In the genomic region with DNA sequence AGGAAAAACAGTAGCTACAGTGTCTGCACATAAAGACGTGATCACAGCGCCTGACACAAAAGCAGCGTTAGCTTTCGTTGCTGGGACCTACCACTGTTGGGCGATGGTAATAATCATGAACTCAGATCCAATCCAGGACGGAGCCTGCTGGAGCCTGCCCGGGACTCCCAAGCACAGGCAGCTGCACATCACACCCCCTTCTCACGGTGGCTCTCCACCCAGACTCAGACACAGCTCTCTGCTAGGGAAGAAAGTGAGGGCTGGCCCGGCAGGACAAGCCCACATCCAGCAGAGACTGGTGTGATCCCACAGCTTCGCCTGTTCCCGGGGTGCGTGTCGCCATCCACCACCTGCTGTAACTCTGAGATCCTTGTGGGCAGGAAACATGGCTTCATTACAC, we compare ENCODE assay signal across 2 cellular contexts.
TF ChIP-seq lines count a peak whose summit lies in the region.

No MANE protein-coding gene starts in this region.

TF ChIP-seq in GM23338, 12 proteins besides CTCF, POLR2A, EP300 and RAD21:
- TF ChIP-seq, protein P1, sequence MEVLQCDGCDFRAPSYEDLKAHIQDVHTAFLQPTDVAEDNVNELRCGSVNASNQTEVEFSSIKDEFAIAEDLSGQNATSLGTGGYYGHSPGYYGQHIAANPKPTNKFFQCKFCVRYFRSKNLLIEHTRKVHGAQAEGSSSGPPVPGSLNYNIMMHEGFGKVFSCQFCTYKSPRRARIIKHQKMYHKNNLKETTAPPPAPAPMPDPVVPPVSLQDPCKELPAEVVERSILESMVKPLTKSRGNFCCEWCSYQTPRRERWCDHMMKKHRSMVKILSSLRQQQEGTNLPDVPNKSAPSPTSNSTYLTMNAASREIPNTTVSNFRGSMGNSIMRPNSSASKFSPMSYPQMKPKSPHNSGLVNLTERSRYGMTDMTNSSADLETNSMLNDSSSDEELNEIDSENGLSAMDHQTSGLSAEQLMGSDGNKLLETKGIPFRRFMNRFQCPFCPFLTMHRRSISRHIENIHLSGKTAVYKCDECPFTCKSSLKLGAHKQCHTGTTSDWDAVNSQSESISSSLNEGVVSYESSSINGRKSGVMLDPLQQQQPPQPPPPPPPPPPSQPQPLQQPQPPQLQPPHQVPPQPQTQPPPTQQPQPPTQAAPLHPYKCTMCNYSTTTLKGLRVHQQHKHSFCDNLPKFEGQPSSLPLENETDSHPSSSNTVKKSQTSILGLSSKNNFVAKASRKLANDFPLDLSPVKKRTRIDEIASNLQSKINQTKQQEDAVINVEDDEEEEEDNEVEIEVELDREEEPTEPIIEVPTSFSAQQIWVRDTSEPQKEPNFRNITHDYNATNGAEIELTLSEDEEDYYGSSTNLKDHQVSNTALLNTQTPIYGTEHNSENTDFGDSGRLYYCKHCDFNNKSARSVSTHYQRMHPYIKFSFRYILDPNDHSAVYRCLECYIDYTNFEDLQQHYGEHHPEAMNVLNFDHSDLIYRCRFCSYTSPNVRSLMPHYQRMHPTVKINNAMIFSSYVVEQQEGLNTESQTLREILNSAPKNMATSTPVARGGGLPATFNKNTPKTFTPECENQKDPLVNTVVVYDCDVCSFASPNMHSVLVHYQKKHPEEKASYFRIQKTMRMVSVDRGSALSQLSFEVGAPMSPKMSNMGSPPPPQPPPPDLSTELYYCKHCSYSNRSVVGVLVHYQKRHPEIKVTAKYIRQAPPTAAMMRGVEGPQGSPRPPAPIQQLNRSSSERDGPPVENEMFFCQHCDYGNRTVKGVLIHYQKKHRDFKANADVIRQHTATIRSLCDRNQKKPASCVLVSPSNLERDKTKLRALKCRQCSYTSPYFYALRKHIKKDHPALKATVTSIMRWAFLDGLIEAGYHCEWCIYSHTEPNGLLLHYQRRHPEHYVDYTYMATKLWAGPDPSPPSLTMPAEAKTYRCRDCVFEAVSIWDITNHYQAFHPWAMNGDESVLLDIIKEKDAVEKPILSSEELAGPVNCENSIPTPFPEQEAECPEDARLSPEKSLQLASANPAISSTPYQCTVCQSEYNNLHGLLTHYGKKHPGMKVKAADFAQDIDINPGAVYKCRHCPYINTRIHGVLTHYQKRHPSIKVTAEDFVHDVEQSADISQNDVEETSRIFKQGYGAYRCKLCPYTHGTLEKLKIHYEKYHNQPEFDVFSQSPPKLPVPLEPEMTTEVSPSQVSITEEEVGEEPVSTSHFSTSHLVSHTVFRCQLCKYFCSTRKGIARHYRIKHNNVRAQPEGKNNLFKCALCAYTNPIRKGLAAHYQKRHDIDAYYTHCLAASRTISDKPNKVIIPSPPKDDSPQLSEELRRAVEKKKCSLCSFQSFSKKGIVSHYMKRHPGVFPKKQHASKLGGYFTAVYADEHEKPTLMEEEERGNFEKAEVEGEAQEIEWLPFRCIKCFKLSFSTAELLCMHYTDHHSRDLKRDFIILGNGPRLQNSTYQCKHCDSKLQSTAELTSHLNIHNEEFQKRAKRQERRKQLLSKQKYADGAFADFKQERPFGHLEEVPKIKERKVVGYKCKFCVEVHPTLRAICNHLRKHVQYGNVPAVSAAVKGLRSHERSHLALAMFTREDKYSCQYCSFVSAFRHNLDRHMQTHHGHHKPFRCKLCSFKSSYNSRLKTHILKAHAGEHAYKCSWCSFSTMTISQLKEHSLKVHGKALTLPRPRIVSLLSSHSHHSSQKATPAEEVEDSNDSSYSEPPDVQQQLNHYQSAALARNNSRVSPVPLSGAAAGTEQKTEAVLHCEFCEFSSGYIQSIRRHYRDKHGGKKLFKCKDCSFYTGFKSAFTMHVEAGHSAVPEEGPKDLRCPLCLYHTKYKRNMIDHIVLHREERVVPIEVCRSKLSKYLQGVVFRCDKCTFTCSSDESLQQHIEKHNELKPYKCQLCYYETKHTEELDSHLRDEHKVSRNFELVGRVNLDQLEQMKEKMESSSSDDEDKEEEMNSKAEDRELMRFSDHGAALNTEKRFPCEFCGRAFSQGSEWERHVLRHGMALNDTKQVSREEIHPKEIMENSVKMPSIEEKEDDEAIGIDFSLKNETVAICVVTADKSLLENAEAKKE (CRISPR knock-in tag; IDR thresholded peaks at IDR 0.05), result no peak

TF ChIP-seq in SK-N-SH treated with all-trans-retinoic acid at 6 μM for 48 hours, 23 proteins besides CTCF, POLR2A, EP300 and RAD21 (continued from another document):
- TF ChIP-seq, protein P2, sequence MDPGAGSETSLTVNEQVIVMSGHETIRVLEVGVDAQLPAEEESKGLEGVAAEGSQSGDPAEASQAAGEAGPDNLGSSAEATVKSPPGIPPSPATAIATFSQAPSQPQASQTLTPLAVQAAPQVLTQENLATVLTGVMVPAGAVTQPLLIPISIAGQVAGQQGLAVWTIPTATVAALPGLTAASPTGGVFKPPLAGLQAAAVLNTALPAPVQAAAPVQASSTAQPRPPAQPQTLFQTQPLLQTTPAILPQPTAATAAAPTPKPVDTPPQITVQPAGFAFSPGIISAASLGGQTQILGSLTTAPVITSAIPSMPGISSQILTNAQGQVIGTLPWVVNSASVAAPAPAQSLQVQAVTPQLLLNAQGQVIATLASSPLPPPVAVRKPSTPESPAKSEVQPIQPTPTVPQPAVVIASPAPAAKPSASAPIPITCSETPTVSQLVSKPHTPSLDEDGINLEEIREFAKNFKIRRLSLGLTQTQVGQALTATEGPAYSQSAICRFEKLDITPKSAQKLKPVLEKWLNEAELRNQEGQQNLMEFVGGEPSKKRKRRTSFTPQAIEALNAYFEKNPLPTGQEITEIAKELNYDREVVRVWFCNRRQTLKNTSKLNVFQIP (CRISPR knock-in tag; IDR thresholded peaks at IDR 0.05; ENCODE audit: borderline replicate concordance, low read depth), result no peak
- TF ChIP-seq CSDC2 (CRISPR knock-in tag; IDR thresholded peaks at IDR 0.05), result no peak
- TF ChIP-seq, protein P3, sequence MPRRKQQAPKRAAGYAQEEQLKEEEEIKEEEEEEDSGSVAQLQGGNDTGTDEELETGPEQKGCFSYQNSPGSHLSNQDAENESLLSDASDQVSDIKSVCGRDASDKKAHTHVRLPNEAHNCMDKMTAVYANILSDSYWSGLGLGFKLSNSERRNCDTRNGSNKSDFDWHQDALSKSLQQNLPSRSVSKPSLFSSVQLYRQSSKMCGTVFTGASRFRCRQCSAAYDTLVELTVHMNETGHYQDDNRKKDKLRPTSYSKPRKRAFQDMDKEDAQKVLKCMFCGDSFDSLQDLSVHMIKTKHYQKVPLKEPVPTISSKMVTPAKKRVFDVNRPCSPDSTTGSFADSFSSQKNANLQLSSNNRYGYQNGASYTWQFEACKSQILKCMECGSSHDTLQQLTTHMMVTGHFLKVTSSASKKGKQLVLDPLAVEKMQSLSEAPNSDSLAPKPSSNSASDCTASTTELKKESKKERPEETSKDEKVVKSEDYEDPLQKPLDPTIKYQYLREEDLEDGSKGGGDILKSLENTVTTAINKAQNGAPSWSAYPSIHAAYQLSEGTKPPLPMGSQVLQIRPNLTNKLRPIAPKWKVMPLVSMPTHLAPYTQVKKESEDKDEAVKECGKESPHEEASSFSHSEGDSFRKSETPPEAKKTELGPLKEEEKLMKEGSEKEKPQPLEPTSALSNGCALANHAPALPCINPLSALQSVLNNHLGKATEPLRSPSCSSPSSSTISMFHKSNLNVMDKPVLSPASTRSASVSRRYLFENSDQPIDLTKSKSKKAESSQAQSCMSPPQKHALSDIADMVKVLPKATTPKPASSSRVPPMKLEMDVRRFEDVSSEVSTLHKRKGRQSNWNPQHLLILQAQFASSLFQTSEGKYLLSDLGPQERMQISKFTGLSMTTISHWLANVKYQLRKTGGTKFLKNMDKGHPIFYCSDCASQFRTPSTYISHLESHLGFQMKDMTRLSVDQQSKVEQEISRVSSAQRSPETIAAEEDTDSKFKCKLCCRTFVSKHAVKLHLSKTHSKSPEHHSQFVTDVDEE (CRISPR knock-in tag; IDR thresholded peaks at IDR 0.05), result no peak
